ENCODE assay signal across 17 cellular contexts in the genomic region with DNA sequence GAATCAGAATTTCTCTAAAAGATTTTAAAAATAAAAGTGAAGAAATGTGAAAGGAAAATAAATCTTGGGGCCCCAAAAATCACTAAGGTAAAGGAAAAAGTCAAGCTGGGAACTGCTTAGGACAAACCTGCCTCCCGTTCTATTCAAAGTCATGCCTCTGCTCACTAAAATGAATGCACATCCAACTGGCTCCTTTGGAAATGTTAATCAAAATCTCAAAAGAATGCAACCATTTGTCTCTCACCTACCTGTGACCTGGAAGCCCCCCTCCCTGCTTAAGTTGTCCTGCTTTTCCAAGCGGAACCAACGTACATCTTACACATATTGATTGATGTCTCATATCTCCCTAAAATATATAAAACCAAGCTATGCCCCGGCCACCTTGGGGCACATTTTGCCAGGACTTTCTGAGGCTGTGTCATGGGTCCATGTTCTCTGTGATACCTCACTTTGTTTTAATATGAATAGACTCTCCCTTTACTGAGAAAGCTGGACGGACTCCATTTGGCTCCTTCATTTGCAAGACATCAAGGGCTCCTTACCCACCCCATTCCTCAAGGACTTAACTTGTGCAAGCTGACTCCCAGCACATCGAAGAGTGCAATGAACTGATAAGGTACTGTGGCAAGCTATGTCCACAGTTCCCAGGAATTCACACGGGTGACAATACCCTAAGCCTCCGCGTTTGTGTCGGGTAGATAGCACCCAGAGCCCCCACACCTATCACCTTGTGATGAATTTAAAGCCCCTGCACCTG.
DNase-seq lines count a peak whose midpoint lies in the region; ATAC-seq and TF ChIP-seq lines count a peak whose summit lies in the region.
"Had no signal": no experiment of that assay in that cellular context is flagged by ENCODE, and none has a peak within 500 bp of the region (broad histone marks: within the 10 kb centered on the region; RNA-seq: fewer than 3 reads in every experiment).

No MANE protein-coding gene starts in this region.

- H3K9ac ChIP-seq in ES-I3 (ENCODE audit: low read depth, low read length) (peak overlapping the region; percentile 4; the same call in 1 of the 2 replicates), NT2/D1 (ENCODE audit: insufficient read length, low read depth) (no peak overlapping the region), mesendoderm (ENCODE audit: low read length) (no peak overlapping the region)
- H3K9ac ChIP-seq: GM23248 had no signal

- TF ChIP-seq CTCF in hepatocyte (IDR thresholded peaks at IDR 0.05; ENCODE audit: poor library complexity): no peak
- no peak for TF ChIP-seq CTCF in left lung (IDR thresholded peaks at IDR 0.05)

- no peak overlapping the region for H2AFZ ChIP-seq in hepatocyte
- H2AFZ ChIP-seq: GM23248 had no signal

- no peaks in the 10 kb centered on the region for H3K36me3 ChIP-seq in ES-I3 (ENCODE audit: insufficient read depth, low read length)
- no peaks in the 10 kb centered on the region for H3K36me3 ChIP-seq in NT2/D1 (ENCODE audit: insufficient read depth, insufficient read length, low read length)
- H3K36me3 ChIP-seq in hepatocyte (replicated peaks; ENCODE audit: insufficient read depth, low read depth): no peaks in the 10 kb centered on the region
- no peaks in the 10 kb centered on the region for H3K36me3 ChIP-seq in mesendoderm (ENCODE audit: control insufficient read depth, insufficient read depth, low read length)
- no peaks in the 10 kb centered on the region for H3K36me3 ChIP-seq in left lung

- H4K20me1 ChIP-seq in hepatocyte (ENCODE audit: insufficient read depth, poor library complexity, severe bottlenecking): no peaks in the 10 kb centered on the region

- no peaks in the 10 kb centered on the region for H3K79me1 ChIP-seq in mesendoderm (ENCODE audit: low read length)

- no peak overlapping the region for H3K23ac ChIP-seq in mesendoderm (ENCODE audit: low read length)

- H3K9me3 ChIP-seq in ES-I3 (ENCODE audit: control insufficient read depth, insufficient read depth, low read length): peaks cover 3% of the 10 kb centered on the region; the same call in 1 of the 2 replicates
- peaks cover 17% of the 10 kb centered on the region for H3K9me3 ChIP-seq in NT2/D1 (ENCODE audit: insufficient read depth, low read length)
- H3K9me3 ChIP-seq in hepatocyte (ENCODE audit: low read depth): no peaks in the 10 kb centered on the region
- H3K9me3 ChIP-seq in left lung: peaks cover 0 to 3% of the 10 kb centered on the region in 2 donors

- H2BK15ac ChIP-seq in mesendoderm (replicated peaks; ENCODE audit: low read depth): no peak overlapping the region

- H3K79me2 ChIP-seq in hepatocyte: no peaks in the 10 kb centered on the region
- H3K79me2 ChIP-seq in mesendoderm (ENCODE audit: control insufficient read depth, insufficient read depth, low read length): no peaks in the 10 kb centered on the region

- WGBS in hepatocyte (ENCODE audit: low lambda C conversion rate, missing lambda C conversion rate): 22% methylated on average over 10 of the region's 10 CpGs
- WGBS in mesendoderm (ENCODE audit: extremely low coverage, insufficient coverage, low lambda C conversion rate): no CpG with 5 or more reads among the region's 10 CpGs

- H2BK5ac ChIP-seq in mesendoderm (ENCODE audit: low read length): no peak overlapping the region

- no peak overlapping the region for H3K18ac ChIP-seq in mesendoderm (ENCODE audit: low read length)

- H3K4ac ChIP-seq in mesendoderm (ENCODE audit: low read depth, low read length): no peak overlapping the region

- intact Hi-C loops in left lung (cut with DNase I): no loop called here

- no peak overlapping the region for H3K56ac ChIP-seq in mesendoderm (ENCODE audit: low read length)

- H2BK120ac ChIP-seq in mesendoderm (ENCODE audit: low read depth, low read length): no peak overlapping the region

- H3K4me2 ChIP-seq in hepatocyte (peak overlapping the region; percentile 48), mesendoderm (ENCODE audit: low read length) (peak overlapping the region; percentile 17)

- H3K4me3 ChIP-seq in NT2/D1 (ENCODE audit: insufficient read length, low read depth) (no peak overlapping the region), hepatocyte (no peak overlapping the region), mesendoderm (ENCODE audit: low read length) (no peak overlapping the region), left lung (no peak overlapping the region)
- H3K4me3 ChIP-seq: GM23248 had no signal

- no peak overlapping the region for H4K5ac ChIP-seq in mesendoderm (ENCODE audit: low read length)

- DNase-seq in NT2/D1 (ENCODE audit: low read depth, low spot score) (peak; percentile 50), hepatocyte (ENCODE audit: low spot score) (no peak), mesendoderm (peak; percentile 79), substantia nigra (lab: John Stamatoyannopoulos, UW) (no peak), left lung (no peak), LoVo (ENCODE audit: low spot score) (no peak)
- DNase-seq: 8988T, DMS 273 treated with DMSO at 0.1 percent for 48 hours, DND-41, GDM1, GM23248, NCI-H1105, NCI-H2081 treated with DMSO at 0.1 percent for 48 hours, NCI-H446 treated with DMSO at 0.1 percent for 48 hours had no signal

- no peak for ATAC-seq in left lung
- ATAC-seq in HG02884 (IDR thresholded peaks at IDR 0.05; ENCODE audit: unreplicated experiment): no peak
- ATAC-seq: Right ventricle myocardium inferior had no signal

- no peak overlapping the region for H2AK5ac ChIP-seq in mesendoderm (ENCODE audit: low read length)

- peaks cover 22% of the 10 kb centered on the region; the same call in 1 of the 2 replicates for H3K4me1 ChIP-seq in ES-I3 (ENCODE audit: insufficient read depth, low read length)
- peaks cover 3% of the 10 kb centered on the region for H3K4me1 ChIP-seq in NT2/D1 (ENCODE audit: insufficient read depth, insufficient read length)
- no peaks in the 10 kb centered on the region for H3K4me1 ChIP-seq in hepatocyte (ENCODE audit: insufficient read depth)
- H3K4me1 ChIP-seq in mesendoderm (ENCODE audit: control insufficient read depth, low read depth, low read length): no peaks in the 10 kb centered on the region
- H3K4me1 ChIP-seq in left lung: no peaks in the 10 kb centered on the region

- no peaks in the 10 kb centered on the region for H3K9me2 ChIP-seq in hepatocyte (replicated peaks; ENCODE audit: insufficient read depth)

- H4K8ac ChIP-seq in mesendoderm (ENCODE audit: low read depth, low read length): no peak overlapping the region

- H3K27ac ChIP-seq in hepatocyte (no peak overlapping the region), mesendoderm (ENCODE audit: low read depth, low read length) (no peak overlapping the region), substantia nigra (ENCODE audit: low read depth, low read length, poor library complexity, severe bottlenecking) (no peak overlapping the region), left lung (no peak overlapping the region)
- H3K27ac ChIP-seq: GM23248 had no signal

- H3K27me3 ChIP-seq in NT2/D1 (ENCODE audit: insufficient read depth, insufficient read length) (no peaks in the 10 kb centered on the region), hepatocyte (no peaks in the 10 kb centered on the region), mesendoderm (ENCODE audit: insufficient read depth, low read length, poor library complexity) (no peaks in the 10 kb centered on the region), left lung (no peaks in the 10 kb centered on the region)

Comparison
In these comparisons a context has a peak if more than half of its experiments do, and no peak if none do; other contexts are left out.
1. DNase-seq: peak in NT2/D1 (single experiment) and mesendoderm (single experiment); none in hepatocyte (single experiment), substantia nigra (0 of 49), left lung (0 of 2) and LoVo (single experiment).